Comparison of ENCODE assay signal across 1 cellular context in the genomic region with DNA sequence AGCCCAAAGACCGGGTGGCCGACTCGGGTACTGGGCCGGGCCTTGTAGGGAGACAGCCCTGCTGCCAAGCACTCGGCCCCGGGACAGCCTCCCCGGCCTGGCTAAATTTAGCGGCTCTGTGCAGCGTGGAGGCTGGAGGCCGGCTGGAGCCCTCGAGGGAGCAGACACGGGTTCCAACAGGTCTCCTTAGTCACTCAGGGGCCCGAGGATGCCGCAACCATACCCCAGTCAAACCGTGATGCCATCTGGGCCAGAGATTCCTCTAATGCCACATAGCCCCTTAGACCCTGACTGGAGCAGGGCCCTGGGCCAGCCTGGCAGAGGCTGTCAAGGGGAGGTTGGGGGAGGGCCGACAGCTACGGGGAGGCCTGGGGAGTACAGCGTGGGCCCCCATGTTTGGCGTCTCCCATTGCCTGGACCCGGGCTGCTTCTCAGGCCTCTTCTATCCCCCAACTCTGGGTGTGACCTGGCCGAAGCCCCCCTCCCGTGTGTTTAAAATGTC.
TF ChIP-seq lines count a peak whose summit lies in the region.

No MANE protein-coding gene starts in this region.

TF ChIP-seq in GM23338, 12 proteins besides CTCF, POLR2A, EP300 and RAD21 (continued from another document):
- TF ChIP-seq, protein P1, sequence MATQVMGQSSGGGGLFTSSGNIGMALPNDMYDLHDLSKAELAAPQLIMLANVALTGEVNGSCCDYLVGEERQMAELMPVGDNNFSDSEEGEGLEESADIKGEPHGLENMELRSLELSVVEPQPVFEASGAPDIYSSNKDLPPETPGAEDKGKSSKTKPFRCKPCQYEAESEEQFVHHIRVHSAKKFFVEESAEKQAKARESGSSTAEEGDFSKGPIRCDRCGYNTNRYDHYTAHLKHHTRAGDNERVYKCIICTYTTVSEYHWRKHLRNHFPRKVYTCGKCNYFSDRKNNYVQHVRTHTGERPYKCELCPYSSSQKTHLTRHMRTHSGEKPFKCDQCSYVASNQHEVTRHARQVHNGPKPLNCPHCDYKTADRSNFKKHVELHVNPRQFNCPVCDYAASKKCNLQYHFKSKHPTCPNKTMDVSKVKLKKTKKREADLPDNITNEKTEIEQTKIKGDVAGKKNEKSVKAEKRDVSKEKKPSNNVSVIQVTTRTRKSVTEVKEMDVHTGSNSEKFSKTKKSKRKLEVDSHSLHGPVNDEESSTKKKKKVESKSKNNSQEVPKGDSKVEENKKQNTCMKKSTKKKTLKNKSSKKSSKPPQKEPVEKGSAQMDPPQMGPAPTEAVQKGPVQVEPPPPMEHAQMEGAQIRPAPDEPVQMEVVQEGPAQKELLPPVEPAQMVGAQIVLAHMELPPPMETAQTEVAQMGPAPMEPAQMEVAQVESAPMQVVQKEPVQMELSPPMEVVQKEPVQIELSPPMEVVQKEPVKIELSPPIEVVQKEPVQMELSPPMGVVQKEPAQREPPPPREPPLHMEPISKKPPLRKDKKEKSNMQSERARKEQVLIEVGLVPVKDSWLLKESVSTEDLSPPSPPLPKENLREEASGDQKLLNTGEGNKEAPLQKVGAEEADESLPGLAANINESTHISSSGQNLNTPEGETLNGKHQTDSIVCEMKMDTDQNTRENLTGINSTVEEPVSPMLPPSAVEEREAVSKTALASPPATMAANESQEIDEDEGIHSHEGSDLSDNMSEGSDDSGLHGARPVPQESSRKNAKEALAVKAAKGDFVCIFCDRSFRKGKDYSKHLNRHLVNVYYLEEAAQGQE (IDR thresholded peaks at IDR 0.05; ENCODE audit: unreplicated experiment): no peak
TF ChIP-seq in GM23338: peak in this region for 0.
